In the genomic region with DNA sequence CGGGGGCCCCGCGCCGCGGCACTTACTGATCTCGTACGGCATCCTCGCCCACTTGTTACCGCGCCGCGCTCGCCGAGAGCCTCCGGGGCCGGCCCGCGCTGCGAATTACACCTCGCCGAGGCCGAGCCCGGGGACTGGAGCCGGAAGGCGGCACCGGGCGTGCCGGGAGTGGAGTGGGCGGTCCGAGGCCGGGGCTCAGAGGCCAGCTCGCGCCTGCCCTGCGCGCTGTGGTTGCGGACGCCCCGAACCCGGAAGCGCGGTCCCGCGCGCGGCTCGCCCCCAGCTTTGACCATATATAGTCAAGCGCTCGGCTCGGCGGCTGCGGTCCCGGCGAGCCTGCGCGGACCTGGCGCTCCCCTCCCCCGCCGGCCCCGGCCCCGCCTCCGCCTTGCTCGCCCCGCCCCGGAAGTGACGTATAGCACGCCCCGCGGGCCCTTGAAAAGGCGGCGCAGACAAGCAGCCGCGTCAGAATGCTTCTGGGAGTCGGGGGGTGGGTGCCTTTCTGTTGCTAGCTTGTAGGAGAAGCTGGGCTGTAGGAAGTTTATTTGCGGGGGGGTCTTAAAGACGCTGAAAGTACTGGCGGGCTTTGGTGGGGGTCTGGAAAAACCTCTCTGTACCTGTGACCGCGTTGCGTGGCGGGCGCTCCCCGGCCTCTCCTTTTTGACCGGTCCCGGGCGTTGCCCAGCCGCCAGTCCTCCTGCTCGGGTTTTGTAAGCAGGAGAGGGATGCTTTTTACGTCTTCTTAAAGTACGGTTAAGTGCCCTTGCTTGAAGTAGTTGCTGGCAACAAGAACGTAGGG, we compare ENCODE assay signal across 8 cellular contexts. TPM values are rescaled to one million over a fixed set of nuclear protein-coding genes. Genes with fewer than 3 reads are reported as not detected.
DNase-seq lines count a peak whose midpoint lies in the region; ATAC-seq and TF ChIP-seq lines count a peak whose summit lies in the region.

A gene with protein sequence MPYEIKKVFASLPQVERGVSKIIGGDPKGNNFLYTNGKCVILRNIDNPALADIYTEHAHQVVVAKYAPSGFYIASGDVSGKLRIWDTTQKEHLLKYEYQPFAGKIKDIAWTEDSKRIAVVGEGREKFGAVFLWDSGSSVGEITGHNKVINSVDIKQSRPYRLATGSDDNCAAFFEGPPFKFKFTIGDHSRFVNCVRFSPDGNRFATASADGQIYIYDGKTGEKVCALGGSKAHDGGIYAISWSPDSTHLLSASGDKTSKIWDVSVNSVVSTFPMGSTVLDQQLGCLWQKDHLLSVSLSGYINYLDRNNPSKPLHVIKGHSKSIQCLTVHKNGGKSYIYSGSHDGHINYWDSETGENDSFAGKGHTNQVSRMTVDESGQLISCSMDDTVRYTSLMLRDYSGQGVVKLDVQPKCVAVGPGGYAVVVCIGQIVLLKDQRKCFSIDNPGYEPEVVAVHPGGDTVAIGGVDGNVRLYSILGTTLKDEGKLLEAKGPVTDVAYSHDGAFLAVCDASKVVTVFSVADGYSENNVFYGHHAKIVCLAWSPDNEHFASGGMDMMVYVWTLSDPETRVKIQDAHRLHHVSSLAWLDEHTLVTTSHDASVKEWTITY (minus strand): TSS at position 175 of the 799 bp plus-strand sequence. CDS start 133 bp downstream, at position 42.

- ATAC-seq in HG03432 (IDR thresholded peaks at IDR 0.05; ENCODE audit: unreplicated experiment), result peak; percentile 93
- peak; percentile 79 for ATAC-seq in activated CD4-positive, alpha-beta T cell treated with anti-CD3 and anti-CD28 coated beads for 36 hours

- intact Hi-C loops in activated CD4-positive, alpha-beta T cell treated with anti-CD3 and anti-CD28 coated beads for 36 hours (cut with DNase I, micrococcal nuclease), result loop anchor here (1.0 to 5.0 kb wide), 8 partner anchors 11 to 510 kb away; partner anchors contain the start of gene ZNF518B (in 1 of the 2)

- peak within 1 kb of the TSS; percentile 96 for H3K4me3 Mint-ChIP-seq in activated CD4-positive, alpha-beta T cell treated with anti-CD3 and anti-CD28 coated beads for 36 hours
- H3K4me3 Mint-ChIP-seq in chondrocyte (ENCODE audit: unreplicated experiment), result peak within 1 kb of the TSS; percentile 93

- H3K27ac Mint-ChIP-seq in activated CD4-positive, alpha-beta T cell treated with anti-CD3 and anti-CD28 coated beads for 36 hours, result peak within 1 kb of the TSS; percentile 100
- peak within 1 kb of the TSS; percentile 88 for H3K27ac Mint-ChIP-seq in chondrocyte (ENCODE audit: unreplicated experiment)

- H3K9me3 Mint-ChIP-seq in activated CD4-positive, alpha-beta T cell treated with anti-CD3 and anti-CD28 coated beads for 36 hours (ENCODE audit: low read depth), result no peaks in the 10 kb centered on the region
- no peaks in the 10 kb centered on the region for H3K9me3 Mint-ChIP-seq in chondrocyte (ENCODE audit: low read depth)

- peak; percentile 99 for TF ChIP-seq POLR2A in GM19193 (IDR thresholded peaks at IDR 0.05; ENCODE audit: extremely low read depth, insufficient read depth, insufficient read length)

- H3K4me1 Mint-ChIP-seq in activated CD4-positive, alpha-beta T cell treated with anti-CD3 and anti-CD28 coated beads for 36 hours, result peaks cover 73% of the 10 kb centered on the region
- peaks cover 58% of the 10 kb centered on the region for H3K4me1 Mint-ChIP-seq in chondrocyte (ENCODE audit: low read depth)

- POLR2A ChIA-PET in activated CD4-positive, alpha-beta T cell treated with anti-CD3 and anti-CD28 coated beads for 36 hours (lab: Charles Lee), result interaction anchor here (0.6 to 3.8 kb wide), 10 partner anchors 10 to 857 kb away, joined by 3 to 59 read pairs (median 5); no protein-coding TSS in a partner anchor

- H3K36me3 Mint-ChIP-seq in activated CD4-positive, alpha-beta T cell treated with anti-CD3 and anti-CD28 coated beads for 36 hours (ENCODE audit: low read depth), result peaks cover 40% of the 10 kb centered on the region
- peaks cover 28% of the 10 kb centered on the region for H3K36me3 Mint-ChIP-seq in chondrocyte (ENCODE audit: low read depth)

- CTCF ChIA-PET in activated CD4-positive, alpha-beta T cell treated with anti-CD3 and anti-CD28 coated beads for 36 hours (lab: Charles Lee), result interaction anchor here (0.9 to 2.2 kb wide), 8 partner anchors 8 to 345 kb away, joined by 3 to 9 read pairs (median 5); no protein-coding TSS in a partner anchor

- TF ChIP-seq CTCF in chondrocyte (IDR thresholded peaks at IDR 0.05), result no peak

- DNase-seq in Ammon's horn (ENCODE audit: low spot score), result peak; percentile 94
- DNase-seq in NCI-H510A (lab: John Stamatoyannopoulos, UW), result peak; percentile 93
- peak; percentile 93 for DNase-seq in activated CD4-positive, alpha-beta T cell treated with anti-CD3 and anti-CD28 coated beads for 36 hours
- no peak for DNase-seq in chondrocyte (ENCODE audit: low spot score)
- peak; percentile 96 for DNase-seq in kidney glomerular epithelial cell (lab: John Stamatoyannopoulos, UW)
- peak; percentile 82 to 87 for DNase-seq in stimulated activated CD4-positive, alpha-beta T cell treated with anti-CD3 and anti-CD28 coated beads, Interleukin-15, amount 100 ng/mL, for 48 hours (ENCODE audit: low read depth in 2 of 2)

- no peaks in the 10 kb centered on the region for H3K27me3 Mint-ChIP-seq in activated CD4-positive, alpha-beta T cell treated with anti-CD3 and anti-CD28 coated beads for 36 hours
- H3K27me3 Mint-ChIP-seq in chondrocyte (ENCODE audit: low read depth), result no peaks in the 10 kb centered on the region

RNA-seq across cellular contexts. Expression of the gene that starts here (rescaled TPM):
- total RNA-seq in activated CD4-positive, alpha-beta T cell treated with anti-CD3 and anti-CD28 coated beads for 36 hours, result 100 to 1,000 TPM; 308 to 354 TPM
- 312 to 483 TPM (median 462 TPM) in 3 replicates for total RNA-seq in chondrocyte
